Comparison of ENCODE assay signal across 8 cellular contexts in the genomic region with DNA sequence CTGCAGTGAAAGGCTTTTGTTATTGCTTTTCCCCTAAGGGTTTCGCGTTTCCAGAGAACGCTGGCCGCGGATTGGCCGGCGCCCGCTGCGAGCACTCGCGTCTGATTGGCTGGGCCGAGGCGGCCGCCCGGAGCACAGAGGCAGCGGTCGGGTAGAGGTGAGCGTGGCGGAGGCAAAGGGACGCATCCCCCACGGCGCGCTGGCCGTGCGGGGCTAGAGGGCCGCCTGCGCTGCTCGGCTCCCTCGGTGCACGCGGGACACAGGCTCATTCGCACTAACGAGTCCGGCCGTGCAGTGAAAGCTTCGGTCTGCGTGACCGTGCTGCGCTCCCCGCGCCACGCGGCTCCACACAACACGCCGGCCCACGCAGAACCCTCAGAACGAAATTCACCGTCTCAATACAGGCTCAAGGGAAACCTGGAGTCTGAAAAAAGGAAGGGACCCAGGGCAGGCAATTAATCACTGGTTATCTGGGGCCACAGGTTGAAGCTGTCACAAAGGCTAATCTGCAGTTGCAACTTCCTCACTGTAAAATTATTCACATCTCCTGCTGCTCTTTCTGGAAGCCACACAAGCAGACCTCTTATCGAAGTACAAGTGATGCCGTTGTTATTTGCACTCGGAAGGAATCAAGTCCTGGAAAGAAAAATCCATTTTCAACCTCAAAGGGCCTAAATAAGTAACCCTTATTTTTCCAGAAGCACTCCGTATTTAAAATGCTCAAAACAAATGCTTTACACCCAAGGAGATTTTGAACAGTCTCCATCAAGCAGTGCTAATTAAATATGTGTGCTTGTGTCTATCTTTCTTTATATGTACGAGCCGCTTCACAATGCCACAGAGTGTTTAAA.
A peak's percentile ranks its signal among the peaks of the same experiment; 100 is the strongest.
DNase-seq lines count a peak whose midpoint lies in the region; ATAC-seq and TF ChIP-seq lines count a peak whose summit lies in the region.

No MANE protein-coding gene starts in this region.

- peak; percentile 65 for DNase-seq in activated CD8-positive, alpha-beta memory T cell treated with anti-CD3 and anti-CD28 coated beads, Interleukin-2, amount 50 U/mL, for 48 hours
- no peak for DNase-seq in activated CD8-positive, alpha-beta memory T cell treated with anti-CD3 and anti-CD28 coated beads, Interleukin-2, amount 50 U/mL, for 4 hours
- DNase-seq in NCI-H2029 (lab: John Stamatoyannopoulos, UW) (peak; percentile 90), WERI-Rb-1 (peak; percentile 81), testis (peak; percentile 90)

- intact Hi-C loops in testis (cut with DNase I; ENCODE audit: low total_unique reads), result no loop called here

- no peaks in the 10 kb centered on the region for H3K9me3 ChIP-seq in WERI-Rb-1 (ENCODE audit: severe bottlenecking)
- H3K9me3 ChIP-seq in mononuclear cell (ENCODE audit: low read depth, low read length), result no peaks in the 10 kb centered on the region
- no peaks in the 10 kb centered on the region for H3K9me3 ChIP-seq in testis

- 3 to 4% methylated on average over 25 to 53 of the region's 54 CpGs for WGBS in testis, 2 donors

- ATAC-seq in HG02610 (IDR thresholded peaks at IDR 0.05; ENCODE audit: unreplicated experiment) (peak; percentile 34), esophagus mucosa (peak; percentile 77)

- TF ChIP-seq POLR2A in testis (IDR thresholded peaks at IDR 0.05), result no peak

- no peaks in the 10 kb centered on the region for H3K27me3 ChIP-seq in WERI-Rb-1 (ENCODE audit: insufficient read depth, low read depth, severe bottlenecking)
- H3K27me3 ChIP-seq in mononuclear cell (ENCODE audit: insufficient read depth, low read length), result peaks cover 82% of the 10 kb centered on the region
- no peaks in the 10 kb centered on the region for H3K27me3 ChIP-seq in testis

- TF ChIP-seq CTCF in WERI-Rb-1 (IDR thresholded peaks at IDR 0.05; ENCODE audit: low read depth, low read length) (no peak), testis (IDR thresholded peaks at IDR 0.05) (no peak)

- H3K4me3 ChIP-seq in WERI-Rb-1 (ENCODE audit: low read depth, low read length) (peak overlapping the region; percentile 45), mononuclear cell (ENCODE audit: low read length) (peak overlapping the region; percentile 28), testis (peak overlapping the region; percentile 45 to 68)

- H3K27ac ChIP-seq in WERI-Rb-1 (peak overlapping the region; percentile 84), testis (peak overlapping the region; percentile 66)

- H3K36me3 ChIP-seq in WERI-Rb-1, result peaks cover 21% of the 10 kb centered on the region
- no peaks in the 10 kb centered on the region for H3K36me3 ChIP-seq in testis (ENCODE audit: low read depth, missing control alignments)

- peaks cover 46% of the 10 kb centered on the region for H3K4me1 ChIP-seq in mononuclear cell (ENCODE audit: insufficient read depth, low read length)
- peaks cover 25% of the 10 kb centered on the region for H3K4me1 ChIP-seq in testis
